Comparison of ENCODE assay signal across 12 cellular contexts in the genomic region with DNA sequence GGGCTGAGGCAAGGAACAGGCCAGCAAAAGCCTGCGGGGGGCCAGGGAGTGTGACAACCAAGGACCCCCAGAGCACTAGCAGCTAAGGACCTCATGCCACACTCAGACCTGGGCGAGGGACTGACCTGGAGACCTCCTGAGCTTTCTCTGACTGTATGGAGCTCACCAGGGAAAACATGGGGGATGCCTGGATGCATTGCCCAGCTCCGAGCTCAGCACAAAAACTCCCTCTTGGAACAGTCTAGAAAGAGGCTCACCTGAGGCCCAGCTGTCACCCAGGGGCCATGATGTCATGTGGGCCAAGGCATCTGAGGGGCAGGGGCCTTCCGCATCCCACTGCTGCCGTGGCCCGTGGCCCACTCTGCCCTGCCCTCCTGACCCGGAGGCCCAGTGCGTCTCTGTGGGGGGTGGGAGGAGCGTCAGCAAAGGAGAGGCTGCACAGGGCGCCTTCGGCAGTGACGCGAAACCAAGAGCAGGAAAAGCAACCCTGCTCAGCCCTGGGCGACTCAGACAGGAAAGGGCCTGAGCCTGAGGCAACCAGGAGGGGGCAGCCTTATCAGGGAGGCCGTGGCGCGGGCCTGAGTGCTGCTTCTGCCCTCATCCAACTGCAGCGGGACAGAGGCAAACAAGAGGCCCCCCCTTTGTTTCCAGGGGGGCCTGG. TPM values are rescaled to one million over a fixed set of nuclear protein-coding genes. Genes with fewer than 3 reads are reported as not detected.
A peak's percentile ranks its signal among the peaks of the same experiment; 100 is the strongest.
DNase-seq lines count a peak whose midpoint lies in the region; ATAC-seq, FAIRE-seq and TF ChIP-seq lines count a peak whose summit lies in the region.
"Had no signal": no experiment of that assay in that cellular context is flagged by ENCODE, and none has a peak within 500 bp of the region (broad histone marks: within the 10 kb centered on the region; RNA-seq: fewer than 3 reads in every experiment).

No MANE protein-coding gene starts in this region.

- no peaks in the 10 kb centered on the region for H4K20me1 ChIP-seq in K562 (replicated peaks; ENCODE audit: control insufficient read depth, insufficient read depth, low read length)
- peaks cover 8% of the 10 kb centered on the region; the same call in 1 of the 2 replicates for H4K20me1 ChIP-seq in Karpas-422 (ENCODE audit: insufficient read depth, low read depth, low read length)

- H3K36me3 ChIP-seq in K562 (ENCODE audit: control insufficient read depth, insufficient read depth, low read length) (no peaks in the 10 kb centered on the region), sigmoid colon (no peaks in the 10 kb centered on the region), Karpas-422 (ENCODE audit: insufficient read depth, low read length) (no peaks in the 10 kb centered on the region)

- in situ Hi-C loops in K562 (cut with MboI), result no loop called here

- peaks cover 75% of the 10 kb centered on the region for H3K4me1 Mint-ChIP-seq in CD4-positive, alpha-beta T cell (ENCODE audit: low read depth)

- H3K4me3 ChIP-seq in K562 (no peak overlapping the region), sigmoid colon (no peak overlapping the region), Karpas-422 (ENCODE audit: low read length) (no peak overlapping the region)

- peak; percentile 58 for TF ChIP-seq CTCF in CD4-positive, alpha-beta T cell (IDR thresholded peaks at IDR 0.05)
- TF ChIP-seq CTCF in K562 (IDR thresholded peaks at IDR 0.05 in 2 of 3, conservative IDR thresholded peaks at IDR 0.05 in 1 of 3; ENCODE audit: insufficient read depth in 2 of 3, low read depth in 1 of 3, low read length in 3 of 3) (peak; percentile 10 to 36 (median 21); a peak in 4 of 6 replicates), sigmoid colon (IDR thresholded peaks at IDR 0.05) (no peak)

- no peaks in the 10 kb centered on the region for H3K9me3 ChIP-seq in CD4-positive, alpha-beta T cell (ENCODE audit: control insufficient read depth, low read length)
- no peaks in the 10 kb centered on the region for H3K9me3 ChIP-seq in K562 (replicated peaks; ENCODE audit: control insufficient read depth, insufficient read depth, low read depth, low read length)
- no peaks in the 10 kb centered on the region for H3K9me3 ChIP-seq in sigmoid colon
- no peaks in the 10 kb centered on the region for H3K9me3 ChIP-seq in Karpas-422 (ENCODE audit: low read length)

- H3K27ac ChIP-seq in CD4-positive, alpha-beta T cell (ENCODE audit: low read depth, low read length), result peak overlapping the region; percentile 21
- H3K27ac ChIP-seq in K562 (ENCODE audit: extremely low read depth, low read depth, low read length), result no peak overlapping the region
- no peak overlapping the region for H3K27ac ChIP-seq in sigmoid colon
- H3K27ac ChIP-seq in Karpas-422 (ENCODE audit: low read length), result no peak overlapping the region

- TF ChIP-seq POLR2A in K562 (conservative IDR thresholded peaks at IDR 0.05), result no peak
- no peak for TF ChIP-seq POLR2A in sigmoid colon (IDR thresholded peaks at IDR 0.05)

- ATAC-seq in CD4-positive, alpha-beta T cell (ENCODE audit: poor library complexity), result peak; percentile 75
- peak; percentile 78 to 83 for ATAC-seq in activated CD4-positive, CD25-positive, alpha-beta regulatory T cell treated with anti-CD3 and anti-CD28 coated beads, Interleukin-2, amount 50 U/mL, for 24 hours
- peak; percentile 77 for ATAC-seq in K562
- no peak for ATAC-seq in HG03280 (IDR thresholded peaks at IDR 0.05; ENCODE audit: unreplicated experiment)

- no TSS peak for BruUV-seq in K562 (replicated peaks; lab: Mats Ljungman, UMichigan)

- H3K4me1 ChIP-seq in K562 (replicated peaks in 1 of 2; ENCODE audit: control insufficient read depth in 2 of 2, insufficient read depth in 2 of 2, low read length in 2 of 2) (peaks cover 13 to 33% of the 10 kb centered on the region in 2 experiments; a peak in 4 of 5 replicates), sigmoid colon (peaks cover 0 to 2% (median under 1%) of the 10 kb centered on the region in 4 donors), Karpas-422 (ENCODE audit: low read length) (no peaks in the 10 kb centered on the region)

- H3K9me1 ChIP-seq in K562 (ENCODE audit: control insufficient read depth, insufficient read depth, low read length), result no peaks in the 10 kb centered on the region

- H3K9me2 ChIP-seq in Karpas-422 (replicated peaks; ENCODE audit: insufficient read depth, low read length), result no peaks in the 10 kb centered on the region

- peak overlapping the region; percentile 90 for H3K27ac Mint-ChIP-seq in CD4-positive, alpha-beta T cell
- H3K27ac Mint-ChIP-seq: nephron had no signal

- intact Hi-C loops in CD4-positive, alpha-beta T cell (cut with DNase I, micrococcal nuclease), result loop anchor here (5.0 to 10.0 kb wide), 4 partner anchors 34 to 536 kb away; a partner anchor contains a TSS
- intact Hi-C loops in K562 (cut with micrococcal nuclease), result loop anchor here (10.0 kb wide), 1 partner anchor 176 kb away; no protein-coding TSS in a partner anchor
- intact Hi-C loops in sigmoid colon (cut with DNase I), result loop anchor here (10.0 kb wide), 1 partner anchor 176 kb away; no protein-coding TSS in a partner anchor

- no peaks in the 10 kb centered on the region for H3K27me3 Mint-ChIP-seq in CD4-positive, alpha-beta T cell

- no peaks in the 10 kb centered on the region for H3K9me3 Mint-ChIP-seq in CD4-positive, alpha-beta T cell
- H3K9me3 Mint-ChIP-seq: nephron had no signal

- DNase-seq in CD4-positive, alpha-beta T cell, result peak in 9 of 10 experiments; percentile 25 to 62 (median 47)
- DNase-seq in K562 (ENCODE audit: extremely low read depth in 1 of 4, low spot score in 3 of 4), result peak in 2 of 4 experiments; percentile 12 to 24
- peak; percentile 37 for DNase-seq in sigmoid colon
- no peak for DNase-seq in kidney tubule cell (ENCODE audit: low spot score)
- DNase-seq in Karpas-422, result no peak
- no peak for DNase-seq in NOMO-1 treated with dmso at 0.1 percent for 144 hours (lab: John Stamatoyannopoulos, UW; ENCODE audit: unreplicated experiment)
- DNase-seq: KG1, NCI-H526 treated with DMSO at 0.1 percent for 48 hours had no signal

- CTCF ChIA-PET in CD4-positive, alpha-beta T cell (lab: Charles Lee), result no interaction called here
- CTCF ChIA-PET in K562 (lab: Yijun Ruan, JAX; ENCODE audit: low intra/inter-chr PET ratio), result no interaction called here

- H3K79me2 ChIP-seq in K562 (ENCODE audit: control insufficient read depth, insufficient read depth, low read length) (no peaks in the 10 kb centered on the region), Karpas-422 (ENCODE audit: low read length) (no peaks in the 10 kb centered on the region)

- no peak for FAIRE-seq in K562 (lab: Jason Lieb, UNC)

- TF ChIP-seq EP300 in K562 (IDR thresholded peaks at IDR 0.05; ENCODE audit: low read length) (no peak), sigmoid colon (IDR thresholded peaks at IDR 0.05) (no peak)

- H3K4me3 Mint-ChIP-seq in CD4-positive, alpha-beta T cell, result no peak overlapping the region
- H3K4me3 Mint-ChIP-seq: nephron had no signal

- no peaks in the 10 kb centered on the region for H3K36me3 Mint-ChIP-seq in CD4-positive, alpha-beta T cell (ENCODE audit: low read depth)

- no peak for TF ChIP-seq RAD21 in K562 (CRISPR knock-in tag; conservative IDR thresholded peaks at IDR 0.05 in 1 of 2, IDR thresholded peaks at IDR 0.05 in 1 of 2)

- H3K27me3 ChIP-seq in CD4-positive, alpha-beta T cell (ENCODE audit: control insufficient read depth, insufficient read depth, low read length), result no peaks in the 10 kb centered on the region
- H3K27me3 ChIP-seq in K562 (ENCODE audit: control insufficient read depth in 2 of 2, insufficient read depth in 2 of 2, low read length in 2 of 2) (no peaks in the 10 kb centered on the region), sigmoid colon (no peaks in the 10 kb centered on the region), Karpas-422 (ENCODE audit: low read length) (no peaks in the 10 kb centered on the region)

- POLR2A ChIA-PET in CD4-positive, alpha-beta T cell (lab: Charles Lee), result interaction anchor here (2.9 kb wide), 1 partner anchor 11 kb away, joined by 10 read pairs; no protein-coding TSS in a partner anchor
- POLR2A ChIA-PET in K562 (lab: Yijun Ruan, JAX), result interaction anchor here (0.7 to 1.6 kb wide), 2 partner anchors 17 to 31 kb away, joined by 3 read pairs; no protein-coding TSS in a partner anchor

- no peak overlapping the region for H3K4me2 ChIP-seq in K562 (ENCODE audit: insufficient read depth, low read length)
- no peak overlapping the region for H3K4me2 ChIP-seq in Karpas-422 (ENCODE audit: low read depth, low read length, poor library complexity, severe bottlenecking)

- WGBS in K562 (ENCODE audit: insufficient coverage, low coverage, missing lambda C conversion rate), result 55% methylated on average over 16 of the region's 18 CpGs
- WGBS in sigmoid colon, 2 donors, result 83 to 90% methylated on average over 18 of the region's 18 CpGs

- no peak overlapping the region for H2AFZ ChIP-seq in K562 (ENCODE audit: low read depth, low read length)
- no peak overlapping the region for H2AFZ ChIP-seq in Karpas-422 (ENCODE audit: low read length)

- H3K9ac ChIP-seq in K562 (ENCODE audit: insufficient read depth in 1 of 2, low read depth in 2 of 2, low read length in 2 of 2) (peak overlapping the region in 1 of 2 experiments; percentile 45; a peak in 1 of 4 replicates), Karpas-422 (ENCODE audit: low read length) (no peak overlapping the region)

RNA-seq across cellular contexts. Expression of a gene that starts 57.3 kb away (rescaled TPM):
- total RNA-seq in CD4-positive, alpha-beta T cell, result not detected
- not detected in 2 replicates for total RNA-seq in K562 (2011; cell fraction: chromatin; rRNA removed; ENCODE audit: low replicate concordance)
- not detected in 2 replicates for total RNA-seq in K562 (2011; cell fraction: nucleolus; rRNA removed)
- not detected in 2 replicates for total RNA-seq in K562 (2011; cell fraction: nucleoplasm; rRNA removed)
- total RNA-seq in K562 (2014; rRNA removed), result not detected in 2 replicates
- not detected in 2 replicates for total RNA-seq in K562 (2014; rRNA removed; fragmentation: Illumina TruSeq; extraction: Trizol)
- total RNA-seq in K562 (2015; rRNA removed; fragmentation: Illumina TruSeq; extraction: Trizol), result not detected in 2 replicates
- total RNA-seq in K562 (2021), result not detected in 2 replicates
- not detected in 2 replicates for polyA plus RNA-seq in K562 (2011; rRNA removed)
- not detected in 2 replicates for polyA plus RNA-seq in K562 (2011; cell fraction: cytosol; rRNA removed)
- polyA plus RNA-seq in K562 (2011; cell fraction: nucleus; rRNA removed), result not detected in 2 replicates
- not detected in 2 replicates for polyA plus RNA-seq in K562 (2012)
- not detected in 2 replicates for polyA plus RNA-seq in K562 (2014; fragmentation: Illumina TruSeq; extraction: Trizol)
- polyA plus RNA-seq in K562 (2014; fragmentation: Nextera tagmentation; extraction: Ambion mirVana), result not detected
- polyA plus RNA-seq in K562 (2014; rRNA removed), result 0.03 TPM in 1 of 2 replicates, not detected in the other
- polyA minus RNA-seq in K562 (2011; rRNA and poly(A)+ RNA removed), result not detected in 2 replicates
- polyA minus RNA-seq in K562 (2011; cell fraction: cytosol; rRNA and poly(A)+ RNA removed), result not detected in 2 replicates
- polyA minus RNA-seq in K562 (2011; cell fraction: nucleus; rRNA and poly(A)+ RNA removed), result not detected in 2 replicates
- not detected for total RNA-seq in sigmoid colon
- under 1 TPM in 1 of 3 donors, not detected in 2; 0.03 TPM for polyA plus RNA-seq in sigmoid colon
- not detected in 2 replicates for total RNA-seq in Karpas-422 (2014; rRNA removed; shearing (Covaris generic); ENCODE audit: low replicate concordance)
- total RNA-seq: cerebellum had no signal

Comparison
In these comparisons a context has a peak if more than half of its experiments do, and no peak if none do; other contexts are left out.
1. DNase-seq: peak in CD4-positive, alpha-beta T cell (9 of 10) and sigmoid colon (single experiment); none in kidney tubule cell (single experiment), Karpas-422 (single experiment) and NOMO-1 treated with dmso at 0.1 percent for 144 hours (single experiment).
2. CTCF ChIP-seq: peak in CD4-positive, alpha-beta T cell (single experiment) and K562 (3 of 3); none in sigmoid colon (0 of 4).